In genomic region chr5:38600334-38601045, GRCh38 we compare ENCODE assay signal across 19 cellular contexts. TPM values are rescaled to one million over a fixed set of nuclear protein-coding genes. Genes with fewer than 3 reads are reported as not detected.
A peak's percentile ranks its signal among the peaks of the same experiment; 100 is the strongest.
DNase-seq lines count a peak whose midpoint lies in the region; ATAC-seq, FAIRE-seq and TF ChIP-seq lines count a peak whose summit lies in the region.
"Had no signal": no experiment of that assay in that cellular context is flagged by ENCODE, and none has a peak within 500 bp of the region (broad histone marks: within the 10 kb centered on the region; RNA-seq: fewer than 3 reads in every experiment).

No MANE protein-coding gene starts in this region.

- no peak for TF ChIP-seq POLR2A in heart left ventricle (IDR thresholded peaks at IDR 0.05)

- H3K36me3 ChIP-seq in heart left ventricle, result no peaks in the 10 kb centered on the region
- H3K36me3 ChIP-seq: neutrophil had no signal

- peak overlapping the region in 10 of 12 donors; percentile 48 to 81 (median 65) for H3K27ac ChIP-seq in heart left ventricle
- H3K27ac ChIP-seq: neutrophil had no signal

- peak overlapping the region; percentile 8 for H3K4me3 Mint-ChIP-seq in type B pancreatic cell
- H3K4me3 Mint-ChIP-seq: stimulated activated naive CD8-positive, alpha-beta T cell treated with anti-CD3 and anti-CD28 coated beads, Interleukin-15, Interleukin-2, amounts not matched to agents 100 ng/mL and 50 ng/mL, for 24 hours had no signal

- no peaks in the 10 kb centered on the region for H3K9me3 ChIP-seq in heart left ventricle
- H3K9me3 ChIP-seq: neutrophil had no signal

- peak in 1 of 4 donors; percentile 3 for ATAC-seq in heart left ventricle
- no peak for ATAC-seq in left cardiac atrium
- no peak for ATAC-seq in GM21619 (IDR thresholded peaks at IDR 0.05; ENCODE audit: unreplicated experiment)
- ATAC-seq: activated naive CD4-positive, alpha-beta T cell treated with anti-CD3 and anti-CD28 coated beads, Interleukin-2, amount 50 U/mL, for 72 hours had no signal

- TF ChIP-seq CTCF in heart left ventricle (IDR thresholded peaks at IDR 0.05), result no peak
- no peak for TF ChIP-seq CTCF in fibroblast of villous mesenchyme (IDR thresholded peaks at IDR 0.05; ENCODE audit: insufficient read depth, low read depth, low read length)
- no peak for TF ChIP-seq CTCF in type B pancreatic cell (conservative IDR thresholded peaks at IDR 0.05)

- intact Hi-C loops in heart left ventricle (cut with DNase I), result loop anchor here in 6 of 10 donors (1.0 to 5.0 kb wide), 5 partner anchors 43 to 52 kb away; partner anchors contain the start of gene LIFR (in 3 of the 6)
- intact Hi-C loops in left cardiac atrium (cut with DNase I), result no loop called here

- H3K4me3 ChIP-seq in heart left ventricle (no peak overlapping the region), fibroblast of villous mesenchyme (ENCODE audit: low read depth, low read length) (no peak overlapping the region)

- FAIRE-seq in urothelium cell line (lab: Jason Lieb, UNC), result no peak
- FAIRE-seq: H1 had no signal

- peaks cover 3 to 57% (median 32%) of the 10 kb centered on the region in 12 donors for H3K4me1 ChIP-seq in heart left ventricle

- DNase-seq in heart left ventricle (no peak), left cardiac atrium (no peak), SKM-1 (lab: John Stamatoyannopoulos, UW; ENCODE audit: unreplicated experiment) (peak; percentile 85), fibroblast of villous mesenchyme (ENCODE audit: low read depth) (peak; percentile 33), type B pancreatic cell (ENCODE audit: extremely low spot score, unreplicated experiment) (no peak), NCI-H1930 (lab: John Stamatoyannopoulos, UW) (no peak), urothelium cell line (ENCODE audit: low spot score) (no peak)
- DNase-seq: ACHN; activated CD4-positive, CD25-positive, alpha-beta regulatory T cell; erythroblast; KBM-7; midbrain; NCI-H2029 treated with DMSO at 0.1 percent for 48 hours; NCI-H774 had no signal

- no peaks in the 10 kb centered on the region for H3K27me3 Mint-ChIP-seq in type B pancreatic cell

- peaks cover 5% of the 10 kb centered on the region for H3K9me3 Mint-ChIP-seq in type B pancreatic cell
- H3K9me3 Mint-ChIP-seq: stimulated activated naive CD8-positive, alpha-beta T cell treated with anti-CD3 and anti-CD28 coated beads, Interleukin-15, Interleukin-2, amounts not matched to agents 100 ng/mL and 50 ng/mL, for 24 hours had no signal

- no peaks in the 10 kb centered on the region for H3K27me3 ChIP-seq in heart left ventricle
- H3K27me3 ChIP-seq: neutrophil had no signal

- H3K36me3 Mint-ChIP-seq in type B pancreatic cell, result no peaks in the 10 kb centered on the region
- H3K36me3 Mint-ChIP-seq: activated naive CD4-positive, alpha-beta T cell treated with anti-CD3 and anti-CD28 coated beads, Interleukin-2, amount 50 U/mL, for 72 hours had no signal

- 70 to 81% (median 77%) methylated on average over 3 of the region's 3 CpGs for WGBS in heart left ventricle, 4 donors

- peaks cover 9% of the 10 kb centered on the region for H3K4me1 Mint-ChIP-seq in type B pancreatic cell (ENCODE audit: unreplicated experiment)

- H3K27ac Mint-ChIP-seq in type B pancreatic cell, result peak overlapping the region; percentile 77
- H3K27ac Mint-ChIP-seq: activated naive CD4-positive, alpha-beta T cell treated with anti-CD3 and anti-CD28 coated beads, Interleukin-2, amount 50 U/mL, for 72 hours; stimulated activated naive CD8-positive, alpha-beta T cell treated with anti-CD3 and anti-CD28 coated beads, Interleukin-15, Interleukin-2, amounts not matched to agents 100 ng/mL and 50 ng/mL, for 24 hours had no signal

RNA-seq across cellular contexts. Expression of gene LIFR, which starts 44.0 kb away (rescaled TPM):
- total RNA-seq in heart left ventricle, result 10 to 100 TPM; 34.2 to 66.8 (median 39.8) TPM
- polyA plus RNA-seq in heart left ventricle, result 10 to 100 TPM; 12.6 to 13.2 TPM
- 10 to 100 TPM; 59.7 to 68.9 TPM for total RNA-seq in left cardiac atrium
- total RNA-seq in fibroblast of villous mesenchyme, result 30.3 and 40.2 TPM in 2 replicates
- total RNA-seq in type B pancreatic cell (ENCODE audit: low replicate concordance), result 15.6 and 32.7 TPM in 2 replicates

Comparison
In these comparisons a context has a peak if more than half of its experiments do, and no peak if none do; other contexts are left out.
1. intact Hi-C loops: an anchor here in heart left ventricle (1.0 to 5.0 kb wide); none called in left cardiac atrium.
2. DNase-seq: peak in SKM-1 (single experiment) and fibroblast of villous mesenchyme (single experiment); none in heart left ventricle (0 of 5), left cardiac atrium (single experiment), type B pancreatic cell (single experiment), NCI-H1930 (0 of 2) and urothelium cell line (single experiment).